8 cellular contexts compared by ENCODE assay signal in the genomic region with DNA sequence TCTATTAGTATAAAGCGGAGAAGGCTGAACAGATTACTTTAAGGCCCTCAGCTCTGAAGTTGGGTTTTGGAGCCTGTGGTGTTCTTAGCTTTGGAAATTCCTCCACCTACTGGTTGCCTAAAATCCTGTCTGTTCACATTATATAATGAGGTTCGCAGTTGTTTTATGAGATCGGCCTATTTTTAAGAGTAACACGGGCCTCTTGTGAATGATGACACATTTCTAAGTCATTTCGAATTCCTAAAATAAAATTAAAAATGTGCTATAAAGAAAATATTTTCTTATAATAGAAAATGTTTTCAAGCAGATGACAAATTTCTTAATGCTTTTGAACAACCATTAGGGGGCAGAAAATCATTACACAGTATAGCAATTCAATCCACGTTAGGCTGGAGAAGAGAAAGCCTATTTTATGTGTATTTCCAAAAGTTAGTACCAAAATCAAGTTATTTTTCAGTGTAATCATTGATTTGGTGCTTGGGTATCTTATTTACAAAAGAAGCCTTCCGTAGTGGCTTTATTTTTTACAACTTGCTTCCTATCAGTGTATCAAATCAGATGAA. TPM values are rescaled to one million over a fixed set of nuclear protein-coding genes. Genes with fewer than 3 reads are reported as not detected.
DNase-seq lines count a peak whose midpoint lies in the region; ATAC-seq, FAIRE-seq and TF ChIP-seq lines count a peak whose summit lies in the region.

No MANE protein-coding gene starts in this region.

- peak overlapping the region; percentile 44 for H3K27ac Mint-ChIP-seq in stimulated activated naive B cell treated with anti-CD40 and anti-IgM and Interleukin-4, amounts not matched to agents 10 μg/mL and 1 μg/mL and 100 μg/mL, for 72 hours

- no peaks in the 10 kb centered on the region for H3K9me3 Mint-ChIP-seq in stimulated activated naive B cell treated with anti-CD40 and anti-IgM and Interleukin-4, amounts not matched to agents 10 μg/mL and 1 μg/mL and 100 μg/mL, for 72 hours

- no peak overlapping the region for H3K4me3 Mint-ChIP-seq in stimulated activated naive B cell treated with anti-CD40 and anti-IgM and Interleukin-4, amounts not matched to agents 10 μg/mL and 1 μg/mL and 100 μg/mL, for 72 hours

- H3K36me3 Mint-ChIP-seq in stimulated activated naive B cell treated with anti-CD40 and anti-IgM and Interleukin-4, amounts not matched to agents 10 μg/mL and 1 μg/mL and 100 μg/mL, for 72 hours = no peaks in the 10 kb centered on the region

- ATAC-seq in stimulated activated naive B cell treated with anti-CD40 and anti-IgM and Interleukin-4, amounts not matched to agents 10 μg/mL and 1 μg/mL and 100 μg/mL, for 72 hours (replicated peaks) = peak; percentile 61 to 71

- H3K27ac ChIP-seq in C4-2B = peak overlapping the region; percentile 70; the same call in 1 of the 2 replicates

- H3K27me3 Mint-ChIP-seq in stimulated activated naive B cell treated with anti-CD40 and anti-IgM and Interleukin-4, amounts not matched to agents 10 μg/mL and 1 μg/mL and 100 μg/mL, for 72 hours = peaks cover 6 to 19% of the 10 kb centered on the region in 2 donors

- no peak for FAIRE-seq in bronchial epithelial cell (lab: Jason Lieb, UNC)

- no peak overlapping the region for H3K4me3 ChIP-seq in bronchial epithelial cell (ENCODE audit: low read depth, low read length)

- DNase-seq in GM19238 (ENCODE audit: insufficient read length, low spot score) (peak; percentile 13), HuH-7.5 (ENCODE audit: low spot score) (peak; percentile 48), NOMO-1 (lab: John Stamatoyannopoulos, UW; ENCODE audit: unreplicated experiment in 2 of 2) (peak; percentile 49 to 78), bronchial epithelial cell (ENCODE audit: low read depth) (peak; percentile 65), kidney tubule cell (ENCODE audit: low spot score) (peak; percentile 72), cortex of kidney (lab: John Stamatoyannopoulos, UW) (no peak)
- no peak for DNase-seq in stimulated activated naive B cell treated with anti-CD40 and anti-IgM and Interleukin-4, amounts not matched to agents 10 μg/mL and 1 μg/mL and 100 μg/mL, for 72 hours

- peaks cover 5 to 16% of the 10 kb centered on the region in 2 donors for H3K4me1 Mint-ChIP-seq in stimulated activated naive B cell treated with anti-CD40 and anti-IgM and Interleukin-4, amounts not matched to agents 10 μg/mL and 1 μg/mL and 100 μg/mL, for 72 hours

- no peaks in the 10 kb centered on the region for H3K36me3 ChIP-seq in bronchial epithelial cell (ENCODE audit: control insufficient read depth, insufficient read depth, low read length)

- no peaks in the 10 kb centered on the region for H3K27me3 ChIP-seq in bronchial epithelial cell (ENCODE audit: control insufficient read depth, insufficient read depth, low read length)

- TF ChIP-seq CTCF in C4-2B (conservative IDR thresholded peaks at IDR 0.05) = peak; percentile 94
- peak; percentile 48 for TF ChIP-seq CTCF in bronchial epithelial cell (IDR thresholded peaks at IDR 0.05; ENCODE audit: insufficient read depth, low read length, severe bottlenecking)

RNA-seq across cellular contexts. Expression of a gene that starts 15.8 kb away (rescaled TPM):
- 6.3 and 9.6 TPM in 2 replicates for total RNA-seq in bronchial epithelial cell

Comparison
In these comparisons a context has a peak if more than half of its experiments do, and no peak if none do; other contexts are left out.
1. DNase-seq: peak in GM19238 (single experiment), HuH-7.5 (single experiment), NOMO-1 (2 of 2), bronchial epithelial cell (single experiment) and kidney tubule cell (single experiment); none in stimulated activated naive B cell treated with anti-CD40 and anti-IgM and Interleukin-4, amounts not matched to agents 10 μg/mL and 1 μg/mL and 100 μg/mL, for 72 hours (single experiment) and cortex of kidney (single experiment).